In the genomic region with DNA sequence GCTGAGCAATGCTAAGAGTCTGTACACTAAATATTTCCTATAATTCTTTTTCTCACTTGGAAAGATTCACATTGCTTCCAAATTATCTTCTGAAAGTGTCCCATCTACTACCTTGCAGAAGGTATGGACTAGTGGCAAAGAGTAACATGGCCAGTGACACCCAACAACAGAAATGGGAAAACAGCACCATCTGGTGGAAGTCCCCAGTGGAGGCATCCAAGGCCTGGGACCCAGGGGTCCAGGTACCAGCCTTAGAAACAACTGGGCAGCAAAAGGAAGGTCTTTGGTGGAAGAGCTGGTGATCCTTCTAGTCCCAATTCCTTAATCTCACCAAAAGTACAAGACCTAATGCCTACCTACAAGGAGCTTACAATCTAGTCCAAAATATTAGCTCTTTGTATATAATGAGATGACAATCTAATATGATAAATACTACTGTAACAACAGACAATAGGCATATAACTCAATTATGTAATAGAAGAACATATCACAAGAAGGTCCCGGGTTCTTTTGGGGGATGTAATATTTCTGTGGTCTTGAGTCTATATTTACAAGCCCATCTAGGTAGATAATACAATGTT, we compare ENCODE assay signal across 1 cellular context.
TF ChIP-seq lines count a peak whose summit lies in the region.

No MANE protein-coding gene starts in this region.

TF ChIP-seq in K562, 482 proteins besides CTCF, POLR2A, EP300 and RAD21 (continued from another document and continues in another):
- TF ChIP-seq MGA (IDR thresholded peaks at IDR 0.05): no peak
- TF ChIP-seq ETV6 (IDR thresholded peaks at IDR 0.05; ENCODE audit: borderline replicate concordance in 1 of 2, low read depth in 2 of 2, low read length in 1 of 2): no peak
- no peak for TF ChIP-seq ETV6 (CRISPR knock-in tag; IDR thresholded peaks at IDR 0.05; ENCODE audit: borderline replicate concordance)
- no peak for TF ChIP-seq KAT2B (IDR thresholded peaks at IDR 0.05; ENCODE audit: low read depth, low read length)
- no peak for TF ChIP-seq STAT6 (CRISPR knock-in tag; IDR thresholded peaks at IDR 0.05)
- peak in 1 of 2 experiments; percentile 22; a peak in 1 of 4 replicates for TF ChIP-seq RCOR1 (IDR thresholded peaks at IDR 0.05; ENCODE audit: borderline replicate concordance in 1 of 2, low read depth in 2 of 2, low read length in 2 of 2)
- no peak for TF ChIP-seq YBX1 (IDR thresholded peaks at IDR 0.05)
- no peak for TF ChIP-seq ZKSCAN3 (CRISPR knock-in tag; IDR thresholded peaks at IDR 0.05)
- TF ChIP-seq E2F6 (IDR thresholded peaks at IDR 0.05; ENCODE audit: borderline replicate concordance in 1 of 2, extremely low read depth in 1 of 2, insufficient read depth in 1 of 2, insufficient read length in 1 of 2, low read depth in 1 of 2, low read length in 1 of 2, poor library complexity in 1 of 2, severe bottlenecking in 1 of 2): no peak
- no peak for TF ChIP-seq POLR2AphosphoS5 (IDR thresholded peaks at IDR 0.05; ENCODE audit: control insufficient read depth, insufficient read depth, low read depth, low read length)
- no peak for TF ChIP-seq EGR1 (conservative IDR thresholded peaks at IDR 0.05)
- no peak for TF ChIP-seq ZFX (CRISPR knock-in tag; IDR thresholded peaks at IDR 0.05)
- TF ChIP-seq ZNF511 (CRISPR knock-in tag; IDR thresholded peaks at IDR 0.05): no peak
- TF ChIP-seq PREB (CRISPR knock-in tag; IDR thresholded peaks at IDR 0.05): no peak
- TF ChIP-seq MYBL2 (IDR thresholded peaks at IDR 0.05; ENCODE audit: low read depth): no peak
- no peak for TF ChIP-seq MYBL2 (CRISPR knock-in tag; IDR thresholded peaks at IDR 0.05; ENCODE audit: borderline replicate concordance)
- TF ChIP-seq ZNF384 (IDR thresholded peaks at IDR 0.05; ENCODE audit: low read depth, low read length): peak; percentile 27; the same call in 1 of the 2 replicates
- no peak for TF ChIP-seq ZNF24 (IDR thresholded peaks at IDR 0.05)
- no peak for TF ChIP-seq IRF9 (tag; IDR thresholded peaks at IDR 0.05)
- no peak for TF ChIP-seq GABPB2 (CRISPR knock-in tag; conservative IDR thresholded peaks at IDR 0.05)
- no peak for TF ChIP-seq RFX7 (CRISPR knock-in tag; IDR thresholded peaks at IDR 0.05)
- TF ChIP-seq KLF16 (IDR thresholded peaks at IDR 0.05): no peak
- TF ChIP-seq, protein P1, sequence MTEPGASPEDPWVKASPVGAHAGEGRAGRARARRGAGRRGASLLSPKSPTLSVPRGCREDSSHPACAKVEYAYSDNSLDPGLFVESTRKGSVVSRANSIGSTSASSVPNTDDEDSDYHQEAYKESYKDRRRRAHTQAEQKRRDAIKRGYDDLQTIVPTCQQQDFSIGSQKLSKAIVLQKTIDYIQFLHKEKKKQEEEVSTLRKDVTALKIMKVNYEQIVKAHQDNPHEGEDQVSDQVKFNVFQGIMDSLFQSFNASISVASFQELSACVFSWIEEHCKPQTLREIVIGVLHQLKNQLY (CRISPR knock-in tag; conservative IDR thresholded peaks at IDR 0.05): no peak
- TF ChIP-seq, protein P2, sequence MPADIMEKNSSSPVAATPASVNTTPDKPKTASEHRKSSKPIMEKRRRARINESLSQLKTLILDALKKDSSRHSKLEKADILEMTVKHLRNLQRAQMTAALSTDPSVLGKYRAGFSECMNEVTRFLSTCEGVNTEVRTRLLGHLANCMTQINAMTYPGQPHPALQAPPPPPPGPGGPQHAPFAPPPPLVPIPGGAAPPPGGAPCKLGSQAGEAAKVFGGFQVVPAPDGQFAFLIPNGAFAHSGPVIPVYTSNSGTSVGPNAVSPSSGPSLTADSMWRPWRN (IDR thresholded peaks at IDR 0.05; ENCODE audit: low read depth): no peak
- TF ChIP-seq, protein P3, sequence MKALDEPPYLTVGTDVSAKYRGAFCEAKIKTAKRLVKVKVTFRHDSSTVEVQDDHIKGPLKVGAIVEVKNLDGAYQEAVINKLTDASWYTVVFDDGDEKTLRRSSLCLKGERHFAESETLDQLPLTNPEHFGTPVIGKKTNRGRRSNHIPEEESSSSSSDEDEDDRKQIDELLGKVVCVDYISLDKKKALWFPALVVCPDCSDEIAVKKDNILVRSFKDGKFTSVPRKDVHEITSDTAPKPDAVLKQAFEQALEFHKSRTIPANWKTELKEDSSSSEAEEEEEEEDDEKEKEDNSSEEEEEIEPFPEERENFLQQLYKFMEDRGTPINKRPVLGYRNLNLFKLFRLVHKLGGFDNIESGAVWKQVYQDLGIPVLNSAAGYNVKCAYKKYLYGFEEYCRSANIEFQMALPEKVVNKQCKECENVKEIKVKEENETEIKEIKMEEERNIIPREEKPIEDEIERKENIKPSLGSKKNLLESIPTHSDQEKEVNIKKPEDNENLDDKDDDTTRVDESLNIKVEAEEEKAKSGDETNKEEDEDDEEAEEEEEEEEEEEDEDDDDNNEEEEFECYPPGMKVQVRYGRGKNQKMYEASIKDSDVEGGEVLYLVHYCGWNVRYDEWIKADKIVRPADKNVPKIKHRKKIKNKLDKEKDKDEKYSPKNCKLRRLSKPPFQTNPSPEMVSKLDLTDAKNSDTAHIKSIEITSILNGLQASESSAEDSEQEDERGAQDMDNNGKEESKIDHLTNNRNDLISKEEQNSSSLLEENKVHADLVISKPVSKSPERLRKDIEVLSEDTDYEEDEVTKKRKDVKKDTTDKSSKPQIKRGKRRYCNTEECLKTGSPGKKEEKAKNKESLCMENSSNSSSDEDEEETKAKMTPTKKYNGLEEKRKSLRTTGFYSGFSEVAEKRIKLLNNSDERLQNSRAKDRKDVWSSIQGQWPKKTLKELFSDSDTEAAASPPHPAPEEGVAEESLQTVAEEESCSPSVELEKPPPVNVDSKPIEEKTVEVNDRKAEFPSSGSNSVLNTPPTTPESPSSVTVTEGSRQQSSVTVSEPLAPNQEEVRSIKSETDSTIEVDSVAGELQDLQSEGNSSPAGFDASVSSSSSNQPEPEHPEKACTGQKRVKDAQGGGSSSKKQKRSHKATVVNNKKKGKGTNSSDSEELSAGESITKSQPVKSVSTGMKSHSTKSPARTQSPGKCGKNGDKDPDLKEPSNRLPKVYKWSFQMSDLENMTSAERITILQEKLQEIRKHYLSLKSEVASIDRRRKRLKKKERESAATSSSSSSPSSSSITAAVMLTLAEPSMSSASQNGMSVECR (CRISPR knock-in tag; IDR thresholded peaks at IDR 0.05): no peak
- no peak for TF ChIP-seq BRF1 (IDR thresholded peaks at IDR 0.05; ENCODE audit: borderline replicate concordance, extremely low read depth, insufficient read length)
- no peak for TF ChIP-seq ZNF133 (CRISPR knock-in tag; IDR thresholded peaks at IDR 0.05)
- TF ChIP-seq ZNF586 (CRISPR knock-in tag; conservative IDR thresholded peaks at IDR 0.05): no peak
- TF ChIP-seq MAZ (CRISPR knock-in tag; conservative IDR thresholded peaks at IDR 0.05 in 1 of 2, IDR thresholded peaks at IDR 0.05 in 1 of 2): no peak
